Comparison of ENCODE assay signal across 19 cellular contexts in genomic region chr7:71710442-71710841, GRCh38.
"Had no signal": no experiment of that assay in that cellular context is flagged by ENCODE, and none has a peak within 500 bp of the region (broad histone marks: within the 10 kb centered on the region; RNA-seq: fewer than 3 reads in every experiment).

No MANE protein-coding gene starts in this region.

- H3K4me3 Mint-ChIP-seq: naive thymus-derived CD4-positive, alpha-beta T cell; nephron; stimulated activated naive CD8-positive, alpha-beta T cell treated with anti-CD3 and anti-CD28 coated beads, Interleukin-15, amount 100 ng/mL, for 72 hours had no signal

- DNase-seq: dorsolateral prefrontal cortex; effector CD4-positive, alpha-beta T cell; foreskin fibroblast; gastrocnemius medialis; head of caudate nucleus; mesenchymal stem cell; midbrain; naive thymus-derived CD4-positive, alpha-beta T cell; occipital lobe; ovary; right lobe of liver; small intestine; stimulated activated CD4-positive, alpha-beta T cell treated with anti-CD3 and anti-CD28 coated beads, Interleukin-15, amount 100 ng/mL, for 24 hours; stimulated activated CD4-positive, alpha-beta T cell treated with anti-CD3 and anti-CD28 coated beads, Interleukin-2, amount 100 ng/mL, for 48 hours; stimulated activated naive CD4-positive, alpha-beta T cell; stimulated activated naive CD8-positive, alpha-beta T cell treated with anti-CD3 and anti-CD28 coated beads, Interleukin-15, amount 100 ng/mL, for 72 hours; transverse colon had no signal

- H3K27me3 Mint-ChIP-seq: stimulated activated naive CD8-positive, alpha-beta T cell treated with anti-CD3 and anti-CD28 coated beads, Interleukin-15, amount 100 ng/mL, for 72 hours had no signal

- H3K36me3 Mint-ChIP-seq: naive thymus-derived CD4-positive, alpha-beta T cell had no signal

- H3K27ac Mint-ChIP-seq: naive thymus-derived CD4-positive, alpha-beta T cell; nephron; stimulated activated naive CD8-positive, alpha-beta T cell treated with anti-CD3 and anti-CD28 coated beads, Interleukin-15, amount 100 ng/mL, for 72 hours had no signal

- ATAC-seq: gastrocnemius medialis; left lobe of liver; naive thymus-derived CD4-positive, alpha-beta T cell; right lobe of liver; stimulated activated naive CD8-positive, alpha-beta T cell treated with anti-CD3 and anti-CD28 coated beads, Interleukin-15, amount 100 ng/mL, for 72 hours had no signal

- H3K4me1 Mint-ChIP-seq: naive thymus-derived CD4-positive, alpha-beta T cell; nephron; stimulated activated naive CD8-positive, alpha-beta T cell treated with anti-CD3 and anti-CD28 coated beads, Interleukin-15, amount 100 ng/mL, for 72 hours had no signal
